Comparison of ENCODE assay signal across 20 cellular contexts in genomic region chr9:92059045-92059444, GRCh38. TPM values are rescaled to one million over a fixed set of nuclear protein-coding genes. Genes with fewer than 3 reads are reported as not detected.
DNase-seq lines count a peak whose midpoint lies in the region; ATAC-seq and TF ChIP-seq lines count a peak whose summit lies in the region.
"Had no signal": no experiment of that assay in that cellular context is flagged by ENCODE, and none has a peak within 500 bp of the region (broad histone marks: within the 10 kb centered on the region; RNA-seq: fewer than 3 reads in every experiment).

No MANE protein-coding gene starts in this region.

- no peak overlapping the region for H3K4me2 ChIP-seq in hepatocyte

- no peaks in the 10 kb centered on the region for H4K20me1 ChIP-seq in hepatocyte (ENCODE audit: insufficient read depth, poor library complexity, severe bottlenecking)

- peaks cover 25% of the 10 kb centered on the region for H3K79me2 ChIP-seq in hepatocyte

- H3K36me3 Mint-ChIP-seq in activated T-cell treated with anti-CD3 and anti-CD28 coated beads, Interleukin-2, amount 50 U/mL, for 72 hours (ENCODE audit: insufficient read depth in 2 of 2), result peaks cover 30 to 49% of the 10 kb centered on the region in 2 donors
- H3K36me3 Mint-ChIP-seq in activated T-cell treated with anti-CD3 and anti-CD28 coated beads, Interleukin-2, amount 50 U/mL, for 4 hours (ENCODE audit: insufficient read depth), result peaks cover 74% of the 10 kb centered on the region

- H3K27ac Mint-ChIP-seq in activated T-cell treated with anti-CD3 and anti-CD28 coated beads, Interleukin-2, amount 50 U/mL, for 72 hours, result peak overlapping the region; percentile 51
- H3K27ac Mint-ChIP-seq: CD4-positive, alpha-beta T cell had no signal

- 92% methylated on average over 4 of the region's 4 CpGs for WGBS in hepatocyte (ENCODE audit: low lambda C conversion rate, missing lambda C conversion rate)

- H3K9me2 ChIP-seq in hepatocyte (replicated peaks; ENCODE audit: insufficient read depth), result no peaks in the 10 kb centered on the region

- H3K4me3 ChIP-seq in hepatocyte, result no peak overlapping the region
- H3K4me3 ChIP-seq: GM23248 had no signal

- TF ChIP-seq POLR2A in GM18505 (IDR thresholded peaks at IDR 0.05; ENCODE audit: borderline replicate concordance, extremely low read depth, insufficient read depth, insufficient read length), result no peak

- H3K4me1 Mint-ChIP-seq in activated T-cell treated with anti-CD3 and anti-CD28 coated beads, Interleukin-2, amount 50 U/mL, for 72 hours (ENCODE audit: low read depth), result peaks cover 5% of the 10 kb centered on the region
- peaks cover 8% of the 10 kb centered on the region for H3K4me1 Mint-ChIP-seq in activated T-cell treated with anti-CD3 and anti-CD28 coated beads, Interleukin-2, amount 50 U/mL, for 4 hours (ENCODE audit: low read depth)

- no peaks in the 10 kb centered on the region for H3K36me3 ChIP-seq in hepatocyte (replicated peaks; ENCODE audit: insufficient read depth, low read depth)

- no peaks in the 10 kb centered on the region for H3K4me1 ChIP-seq in hepatocyte (ENCODE audit: insufficient read depth)
- H3K4me1 ChIP-seq: BE2C had no signal

- no peaks in the 10 kb centered on the region for H3K27me3 ChIP-seq in hepatocyte

- peaks cover 4 to 14% of the 10 kb centered on the region in 2 donors for H3K9me3 Mint-ChIP-seq in activated T-cell treated with anti-CD3 and anti-CD28 coated beads, Interleukin-2, amount 50 U/mL, for 72 hours
- H3K9me3 Mint-ChIP-seq in activated T-cell treated with anti-CD3 and anti-CD28 coated beads, Interleukin-2, amount 50 U/mL, for 4 hours, result peaks cover 35% of the 10 kb centered on the region

- H3K4me3 Mint-ChIP-seq in activated T-cell treated with anti-CD3 and anti-CD28 coated beads, Interleukin-2, amount 50 U/mL, for 72 hours, result no peak overlapping the region
- H3K4me3 Mint-ChIP-seq in activated T-cell treated with anti-CD3 and anti-CD28 coated beads, Interleukin-2, amount 50 U/mL, for 4 hours, result no peak overlapping the region
- H3K4me3 Mint-ChIP-seq: CD4-positive, alpha-beta T cell had no signal

- DNase-seq in activated T-cell treated with anti-CD3 and anti-CD28 coated beads, Interleukin-2, amount 50 U/mL, for 72 hours, result no peak
- DNase-seq in activated T-cell treated with anti-CD3 and anti-CD28 coated beads, Interleukin-2, amount 50 U/mL, for 4 hours, result no peak
- DNase-seq in NCI-H2227 (lab: John Stamatoyannopoulos, UW; ENCODE audit: unreplicated experiment), result peak; percentile 83
- no peak for DNase-seq in hepatocyte (ENCODE audit: low spot score)
- no peak for DNase-seq in Ammon's horn (ENCODE audit: low spot score)
- no peak for DNase-seq in mucosa of gallbladder (ENCODE audit: low spot score)
- DNase-seq: 8988T; BE2C; CD4-positive, alpha-beta T cell; DMS153; GDM1; GM23248; IMR-90; NCI-H187; NCI-H2107; NCI-H446 treated with DMSO at 0.1 percent for 48 hours had no signal

- H3K9me3 ChIP-seq in hepatocyte (ENCODE audit: low read depth), result peaks cover 21% of the 10 kb centered on the region
- H3K9me3 ChIP-seq: BE2C had no signal

- no peak for ATAC-seq in activated T-cell treated with anti-CD3 and anti-CD28 coated beads, Interleukin-2, amount 50 U/mL, for 72 hours (replicated peaks in 1 of 2)
- no peak for ATAC-seq in activated T-cell treated with anti-CD3 and anti-CD28 coated beads, Interleukin-2, amount 50 U/mL, for 4 hours
- ATAC-seq in GM18505 (IDR thresholded peaks at IDR 0.05; ENCODE audit: unreplicated experiment), result no peak
- no peak for ATAC-seq in HG03097 (IDR thresholded peaks at IDR 0.05; ENCODE audit: low FRiP score, unreplicated experiment)
- ATAC-seq: Right ventricle myocardium inferior had no signal

- H2AFZ ChIP-seq in hepatocyte, result no peak overlapping the region
- H2AFZ ChIP-seq: GM23248 had no signal

- H3K27me3 Mint-ChIP-seq in activated T-cell treated with anti-CD3 and anti-CD28 coated beads, Interleukin-2, amount 50 U/mL, for 72 hours (ENCODE audit: low read depth), result no peaks in the 10 kb centered on the region
- no peaks in the 10 kb centered on the region for H3K27me3 Mint-ChIP-seq in activated T-cell treated with anti-CD3 and anti-CD28 coated beads, Interleukin-2, amount 50 U/mL, for 4 hours (ENCODE audit: low read depth)
- H3K27me3 Mint-ChIP-seq: CD4-positive, alpha-beta T cell had no signal

- peak overlapping the region; percentile 13 for H3K27ac ChIP-seq in hepatocyte
- H3K27ac ChIP-seq: GM23248, HL-60 had no signal

- TF ChIP-seq CTCF in hepatocyte (IDR thresholded peaks at IDR 0.05; ENCODE audit: poor library complexity), result no peak

RNA-seq across cellular contexts. Expression of gene SPTLC1, which starts 56.2 kb away (rescaled TPM):
- total RNA-seq in activated T-cell treated with anti-CD3 and anti-CD28 coated beads, Interleukin-2, amount 50 U/mL, for 72 hours, result 10 to 100 TPM; 54.4 to 55.5 TPM
- total RNA-seq in activated T-cell treated with anti-CD3 and anti-CD28 coated beads, Interleukin-2, amount 50 U/mL, for 4 hours, result 10 to 100 TPM; 50.5 to 63.1 (median 54.3) TPM
- total RNA-seq in hepatocyte (101 and 102 TPM in 2 replicates), mucosa of gallbladder (65.1 TPM)
- 67.6 and 76.8 TPM in 2 replicates for polyA plus RNA-seq in hepatocyte
